In the genomic region with DNA sequence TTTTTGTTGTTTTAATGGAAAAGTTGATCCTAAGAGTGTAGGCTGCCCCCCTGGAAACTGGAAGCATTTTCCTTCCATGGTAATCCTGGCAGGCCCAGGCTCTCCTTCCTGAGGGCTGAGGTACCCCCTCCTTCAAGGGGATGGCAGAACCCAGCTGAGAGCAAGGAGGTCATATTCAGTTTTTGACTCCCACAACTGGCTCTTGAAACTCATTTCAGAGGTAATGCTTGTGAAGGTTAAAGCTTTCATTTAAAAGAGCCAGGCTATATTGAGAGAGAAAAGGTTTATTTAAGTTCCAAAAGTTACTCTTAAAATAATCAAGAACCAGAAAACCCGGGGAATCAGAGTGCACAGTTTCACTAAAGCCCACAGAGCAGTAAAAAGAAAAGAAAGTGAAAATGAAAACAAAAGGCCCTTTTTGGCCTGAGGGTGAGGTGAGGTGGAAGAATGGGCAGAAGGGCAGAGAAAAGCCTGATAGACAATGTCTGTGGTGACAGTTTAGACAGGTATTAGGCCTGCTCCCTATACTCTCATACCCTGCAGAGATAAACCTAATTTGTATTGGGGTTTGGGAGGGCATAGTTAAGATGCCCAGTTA, we compare ENCODE assay signal across 16 cellular contexts. TPM values are rescaled to one million over a fixed set of nuclear protein-coding genes. Genes with fewer than 3 reads are reported as not detected.
DNase-seq lines count a peak whose midpoint lies in the region; ATAC-seq and TF ChIP-seq lines count a peak whose summit lies in the region.
"Had no signal": no experiment of that assay in that cellular context is flagged by ENCODE, and none has a peak within 500 bp of the region (broad histone marks: within the 10 kb centered on the region; RNA-seq: fewer than 3 reads in every experiment).

No MANE protein-coding gene starts in this region.

- no peaks in the 10 kb centered on the region for H3K9me3 Mint-ChIP-seq in GM23338
- H3K9me3 Mint-ChIP-seq: natural killer cell treated with Interleukin-12 subunit alpha and Interleukin-12 subunit beta and Interleukin-15 and Interleukin-18, amount 100 ng/mL, for 72 hours; type B pancreatic cell had no signal

- no peak for TF ChIP-seq CTCF in GM13976 (IDR thresholded peaks at IDR 0.05; ENCODE audit: borderline replicate concordance, control extremely low read depth, extremely low read depth, insufficient read depth, missing control alignments)
- no peak for TF ChIP-seq CTCF in GM23338 (conservative IDR thresholded peaks at IDR 0.05; ENCODE audit: low read depth in 2 of 2)

- peak; percentile 87 for ATAC-seq in GM19328 (IDR thresholded peaks at IDR 0.05; ENCODE audit: unreplicated experiment)
- ATAC-seq in HG02588 (IDR thresholded peaks at IDR 0.05; ENCODE audit: unreplicated experiment) = peak; percentile 85
- ATAC-seq in HG03342 (IDR thresholded peaks at IDR 0.05; ENCODE audit: unreplicated experiment) = peak; percentile 88
- ATAC-seq in GM23338 = no peak
- ATAC-seq in Right ventricle myocardium superior (ENCODE audit: poor library complexity) = no peak
- ATAC-seq: body of pancreas; natural killer cell treated with Interleukin-12 subunit alpha and Interleukin-12 subunit beta and Interleukin-15 and Interleukin-18, amount 100 ng/mL, for 72 hours had no signal

- intact Hi-C loops in Right ventricle myocardium superior (cut with DNase I) = no loop called here

- peaks cover 5% of the 10 kb centered on the region for H3K4me1 Mint-ChIP-seq in GM23338

- H3K27me3 ChIP-seq in GM23338 (ENCODE audit: insufficient read depth) = no peaks in the 10 kb centered on the region
- H3K27me3 ChIP-seq: body of pancreas had no signal

- H3K79me2 ChIP-seq in GM23338 (replicated peaks; ENCODE audit: insufficient read depth) = no peaks in the 10 kb centered on the region

- H3K4me3 Mint-ChIP-seq in GM23338 = no peak overlapping the region
- H3K4me3 Mint-ChIP-seq: natural killer cell treated with Interleukin-12 subunit alpha and Interleukin-12 subunit beta and Interleukin-15 and Interleukin-18, amount 100 ng/mL, for 72 hours; type B pancreatic cell had no signal

- no peak overlapping the region for H3K27ac ChIP-seq in GM23338 (ENCODE audit: low read depth)
- H3K27ac ChIP-seq: body of pancreas had no signal

- H3F3A ChIP-seq in GM23338 (replicated peaks; ENCODE audit: low read depth) = no peaks in the 10 kb centered on the region

- no peaks in the 10 kb centered on the region for H4K20me1 ChIP-seq in GM23338 (replicated peaks; ENCODE audit: insufficient read depth)

- in situ Hi-C loops in GM13976 (cut with MboI; ENCODE audit: low sequenced_read_pairs, unreplicated experiment) = no loop called here

- H3K4me2 ChIP-seq in GM23338 = no peak overlapping the region

- H2AFZ ChIP-seq in GM23338 = no peak overlapping the region

- H3K36me3 Mint-ChIP-seq in GM23338 (ENCODE audit: low read depth) = no peaks in the 10 kb centered on the region; the same call in 2 of the 3 replicates
- H3K36me3 Mint-ChIP-seq: natural killer cell treated with Interleukin-12 subunit alpha and Interleukin-12 subunit beta and Interleukin-15 and Interleukin-18, amount 100 ng/mL, for 72 hours had no signal

- H3K9me2 ChIP-seq in GM23338 (ENCODE audit: insufficient read depth) = no peaks in the 10 kb centered on the region

- H3K27ac Mint-ChIP-seq in GM23338 = no peak overlapping the region
- H3K27ac Mint-ChIP-seq: type B pancreatic cell had no signal

- no peaks in the 10 kb centered on the region for H3K4me1 ChIP-seq in GM23338 (ENCODE audit: insufficient read depth)
- H3K4me1 ChIP-seq: body of pancreas had no signal

- peaks cover 6% of the 10 kb centered on the region for H3K27me3 Mint-ChIP-seq in GM23338 (ENCODE audit: insufficient read depth, low read depth, poor library complexity)
- H3K27me3 Mint-ChIP-seq: natural killer cell treated with Interleukin-12 subunit alpha and Interleukin-12 subunit beta and Interleukin-15 and Interleukin-18, amount 100 ng/mL, for 72 hours; type B pancreatic cell had no signal

- no peaks in the 10 kb centered on the region for H3K36me3 ChIP-seq in GM23338 (ENCODE audit: insufficient read depth)

- DNase-seq in GM13976 (ENCODE audit: low spot score) (peak; percentile 43), GM23338 (ENCODE audit: low spot score) (no peak), NAMALWA (ENCODE audit: low spot score) (no peak), NCI-H2171 (lab: John Stamatoyannopoulos, UW) (no peak), Right ventricle myocardium superior (no peak)
- DNase-seq: activated CD4-positive, CD25-positive, alpha-beta regulatory T cell treated with anti-CD3 and anti-CD28 coated beads, Interleukin-2, amount 50 U/mL, for 72 hours; DND-41; head of caudate nucleus; NCI-H1436 had no signal

- H3K4me3 ChIP-seq in GM23338 = no peak overlapping the region
- H3K4me3 ChIP-seq: body of pancreas had no signal

TF ChIP-seq in GM23338, 12 proteins besides CTCF, POLR2A, EP300 and RAD21:
- TF ChIP-seq, protein P1, sequence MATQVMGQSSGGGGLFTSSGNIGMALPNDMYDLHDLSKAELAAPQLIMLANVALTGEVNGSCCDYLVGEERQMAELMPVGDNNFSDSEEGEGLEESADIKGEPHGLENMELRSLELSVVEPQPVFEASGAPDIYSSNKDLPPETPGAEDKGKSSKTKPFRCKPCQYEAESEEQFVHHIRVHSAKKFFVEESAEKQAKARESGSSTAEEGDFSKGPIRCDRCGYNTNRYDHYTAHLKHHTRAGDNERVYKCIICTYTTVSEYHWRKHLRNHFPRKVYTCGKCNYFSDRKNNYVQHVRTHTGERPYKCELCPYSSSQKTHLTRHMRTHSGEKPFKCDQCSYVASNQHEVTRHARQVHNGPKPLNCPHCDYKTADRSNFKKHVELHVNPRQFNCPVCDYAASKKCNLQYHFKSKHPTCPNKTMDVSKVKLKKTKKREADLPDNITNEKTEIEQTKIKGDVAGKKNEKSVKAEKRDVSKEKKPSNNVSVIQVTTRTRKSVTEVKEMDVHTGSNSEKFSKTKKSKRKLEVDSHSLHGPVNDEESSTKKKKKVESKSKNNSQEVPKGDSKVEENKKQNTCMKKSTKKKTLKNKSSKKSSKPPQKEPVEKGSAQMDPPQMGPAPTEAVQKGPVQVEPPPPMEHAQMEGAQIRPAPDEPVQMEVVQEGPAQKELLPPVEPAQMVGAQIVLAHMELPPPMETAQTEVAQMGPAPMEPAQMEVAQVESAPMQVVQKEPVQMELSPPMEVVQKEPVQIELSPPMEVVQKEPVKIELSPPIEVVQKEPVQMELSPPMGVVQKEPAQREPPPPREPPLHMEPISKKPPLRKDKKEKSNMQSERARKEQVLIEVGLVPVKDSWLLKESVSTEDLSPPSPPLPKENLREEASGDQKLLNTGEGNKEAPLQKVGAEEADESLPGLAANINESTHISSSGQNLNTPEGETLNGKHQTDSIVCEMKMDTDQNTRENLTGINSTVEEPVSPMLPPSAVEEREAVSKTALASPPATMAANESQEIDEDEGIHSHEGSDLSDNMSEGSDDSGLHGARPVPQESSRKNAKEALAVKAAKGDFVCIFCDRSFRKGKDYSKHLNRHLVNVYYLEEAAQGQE (IDR thresholded peaks at IDR 0.05; ENCODE audit: unreplicated experiment) = no peak
- TF ChIP-seq CREB1 (CRISPR knock-in tag; IDR thresholded peaks at IDR 0.05; ENCODE audit: low read depth) (no peak), JUNB (IDR thresholded peaks at IDR 0.05; ENCODE audit: unreplicated experiment) (no peak), STAT1 (IDR thresholded peaks at IDR 0.05; ENCODE audit: unreplicated experiment) (no peak), EZH2phosphoT487 (IDR thresholded peaks at IDR 0.05; ENCODE audit: unreplicated experiment) (no peak), ZNF114 (CRISPR knock-in tag; IDR thresholded peaks at IDR 0.05) (no peak), EZH2 (IDR thresholded peaks at IDR 0.05; ENCODE audit: low read depth, unreplicated experiment) (no peak), POLR2AphosphoS5 (IDR thresholded peaks at IDR 0.05; ENCODE audit: low read depth) (no peak), ZNF331 (CRISPR knock-in tag; IDR thresholded peaks at IDR 0.05; ENCODE audit: low read depth) (no peak)
- TF ChIP-seq, protein P2, sequence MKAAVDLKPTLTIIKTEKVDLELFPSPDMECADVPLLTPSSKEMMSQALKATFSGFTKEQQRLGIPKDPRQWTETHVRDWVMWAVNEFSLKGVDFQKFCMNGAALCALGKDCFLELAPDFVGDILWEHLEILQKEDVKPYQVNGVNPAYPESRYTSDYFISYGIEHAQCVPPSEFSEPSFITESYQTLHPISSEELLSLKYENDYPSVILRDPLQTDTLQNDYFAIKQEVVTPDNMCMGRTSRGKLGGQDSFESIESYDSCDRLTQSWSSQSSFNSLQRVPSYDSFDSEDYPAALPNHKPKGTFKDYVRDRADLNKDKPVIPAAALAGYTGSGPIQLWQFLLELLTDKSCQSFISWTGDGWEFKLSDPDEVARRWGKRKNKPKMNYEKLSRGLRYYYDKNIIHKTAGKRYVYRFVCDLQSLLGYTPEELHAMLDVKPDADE (IDR thresholded peaks at IDR 0.05) = no peak

RNA-seq across cellular contexts. Expression of a gene that starts 47.0 kb away (rescaled TPM):
- total RNA-seq in GM23338 (2014; rRNA removed; shearing (Covaris generic)) = 18.0 and 18.5 TPM in 2 replicates
- polyA plus RNA-seq in GM23338 (2016; fragmentation: Nextera tagmentation; extraction: Ambion mirVana) = 112 and 113 TPM in 2 replicates
- 27.9 TPM for total RNA-seq in Right ventricle myocardium superior
- total RNA-seq: natural killer cell treated with Interleukin-12 subunit alpha and Interleukin-12 subunit beta and Interleukin-15 and Interleukin-18, amount 100 ng/mL, for 72 hours; SK-MEL-5 had no signal

Comparison
In these comparisons a context has a peak if more than half of its experiments do, and no peak if none do; other contexts are left out.
1. ATAC-seq: peak in GM19328 (single experiment), HG02588 (single experiment) and HG03342 (single experiment); none in GM23338 (single experiment) and Right ventricle myocardium superior (single experiment).